ENCODE assay signal across 7 cellular contexts in the genomic region with DNA sequence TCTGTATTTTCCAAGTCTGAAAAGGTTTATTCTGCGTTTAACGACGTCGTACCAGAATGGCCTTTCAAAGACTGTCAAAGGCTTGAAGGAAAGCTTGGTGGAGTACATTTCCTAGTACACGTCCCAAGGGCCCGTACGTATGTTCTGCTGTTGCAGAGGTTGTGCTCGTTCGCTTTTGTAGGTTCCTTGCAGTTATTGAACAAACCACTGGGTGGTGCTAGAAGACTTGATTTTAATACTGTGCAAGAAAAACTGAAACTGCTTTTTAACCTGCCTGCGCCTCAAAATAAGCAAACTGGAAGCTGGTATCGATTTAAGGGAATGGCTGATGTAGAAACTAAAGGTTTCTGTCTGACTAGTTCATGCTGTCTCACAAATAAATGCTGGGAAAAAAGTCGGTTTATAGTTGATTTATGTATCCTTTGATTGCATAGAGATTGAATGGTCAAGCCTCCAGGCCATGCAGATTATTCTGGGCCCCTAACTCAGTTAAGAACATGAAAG. TPM values are rescaled to one million over a fixed set of nuclear protein-coding genes. Genes with fewer than 3 reads are reported as not detected.
DNase-seq lines count a peak whose midpoint lies in the region; ATAC-seq and TF ChIP-seq lines count a peak whose summit lies in the region.

No MANE protein-coding gene starts in this region.

- intact Hi-C loops in left colon (cut with DNase I, micrococcal nuclease), result loop anchor here (5.0 to 10.0 kb wide), 3 partner anchors 198 to 220 kb away; no protein-coding TSS in a partner anchor

- no peak overlapping the region for H3K4me3 ChIP-seq in choroid plexus epithelial cell (ENCODE audit: low read depth, low read length)

- ATAC-seq in HG03039 (IDR thresholded peaks at IDR 0.05; ENCODE audit: unreplicated experiment), result peak; percentile 53
- peak; percentile 64 to 66 for ATAC-seq in activated CD4-positive, CD25-positive, alpha-beta regulatory T cell treated with anti-CD3 and anti-CD28 coated beads, Interleukin-2, amount 50 U/mL, for 24 hours
- peak; percentile 80 for ATAC-seq in left colon

- DNase-seq in NCI-H345 (lab: John Stamatoyannopoulos, UW), result peak; percentile 61
- peak; percentile 96 for DNase-seq in choroid plexus epithelial cell (ENCODE audit: low read depth)
- DNase-seq in left colon, result peak; percentile 53 to 61
- peak; percentile 79 for DNase-seq in stimulated activated CD4-positive, alpha-beta T cell treated with anti-CD3 and anti-CD28 coated beads, Interleukin-4, amount 100 ng/mL, for 24 hours

- peak; percentile 67 for TF ChIP-seq CTCF in GM12874 (IDR thresholded peaks at IDR 0.05; ENCODE audit: insufficient read depth, low read depth, low read length)
- peak; percentile 75 for TF ChIP-seq CTCF in choroid plexus epithelial cell (conservative IDR thresholded peaks at IDR 0.05; ENCODE audit: low read depth, low read length)

RNA-seq across cellular contexts. Expression of a gene that starts 54.6 kb away (rescaled TPM):
- 10 to 100 TPM; 65.3 to 77.3 TPM for total RNA-seq in left colon
